ENCODE assay signal across 8 cellular contexts in the genomic region with DNA sequence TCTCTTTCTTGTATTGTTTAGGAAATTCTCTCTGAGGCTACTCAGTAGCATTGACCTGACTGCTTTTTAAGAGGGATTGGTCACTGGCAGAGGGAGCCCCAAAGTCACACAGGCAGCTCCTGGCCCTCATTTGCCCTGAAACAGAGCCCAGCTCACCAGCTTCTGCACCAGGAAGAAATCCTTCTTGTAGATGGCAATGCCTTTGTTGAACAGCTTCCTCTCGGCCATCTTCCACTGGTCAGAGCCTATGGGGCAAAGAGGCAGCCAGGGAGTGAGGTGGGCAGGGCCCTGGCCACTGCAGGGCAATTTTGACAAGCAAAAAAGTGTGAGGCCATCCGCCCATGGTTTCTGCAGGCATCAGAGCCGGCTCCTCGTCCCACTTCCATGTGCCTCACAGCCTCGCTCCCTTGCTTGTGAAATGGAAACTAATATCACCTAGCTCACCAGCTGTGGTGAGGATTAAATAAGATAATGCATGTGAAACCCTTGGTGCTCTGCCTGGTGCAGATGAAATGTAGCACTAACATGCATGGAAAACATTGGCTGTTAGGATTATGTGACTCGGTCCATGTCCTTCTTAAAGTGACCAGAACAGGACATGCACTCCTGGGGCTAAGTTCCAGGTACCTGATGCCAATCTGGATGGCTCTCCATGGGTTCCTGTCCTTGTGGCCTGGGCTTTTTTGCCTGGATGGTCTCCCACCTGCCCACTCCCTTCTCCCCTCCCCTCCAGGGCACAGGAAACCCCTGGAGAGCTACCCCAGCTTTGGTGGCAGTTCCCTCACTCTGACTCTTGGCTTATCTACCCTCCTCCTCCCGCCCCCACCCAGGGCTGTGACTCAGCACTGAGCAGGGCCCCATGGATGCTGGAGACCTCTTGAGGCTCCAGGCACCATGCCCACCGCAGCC. TPM values are rescaled to one million over a fixed set of nuclear protein-coding genes. Genes with fewer than 3 reads are reported as not detected.
DNase-seq lines count a peak whose midpoint lies in the region; ATAC-seq and TF ChIP-seq lines count a peak whose summit lies in the region.

No MANE protein-coding gene starts in this region.

- TF ChIP-seq CTCF in BE2C (IDR thresholded peaks at IDR 0.05; ENCODE audit: low read depth, low read length) (no peak), colonic mucosa (IDR thresholded peaks at IDR 0.05) (no peak), ovary (IDR thresholded peaks at IDR 0.05) (no peak)

- ATAC-seq in HG02678 (IDR thresholded peaks at IDR 0.05; ENCODE audit: unreplicated experiment) (no peak), GM21576 (IDR thresholded peaks at IDR 0.05; ENCODE audit: unreplicated experiment) (no peak), GM18498 (IDR thresholded peaks at IDR 0.05; ENCODE audit: unreplicated experiment) (no peak)

- H3K4me3 ChIP-seq in BE2C (ENCODE audit: low read depth, low read length), result no peak overlapping the region
- no peak overlapping the region for H3K4me3 ChIP-seq in colonic mucosa
- no peak overlapping the region for H3K4me3 ChIP-seq in ovary

- no peaks in the 10 kb centered on the region for H3K9me3 ChIP-seq in BE2C
- H3K9me3 ChIP-seq in colonic mucosa, result no peaks in the 10 kb centered on the region
- no peaks in the 10 kb centered on the region for H3K9me3 ChIP-seq in ovary

- H3K36me3 ChIP-seq in BE2C, result peaks cover 93% of the 10 kb centered on the region
- H3K36me3 ChIP-seq in colonic mucosa, result peaks cover 45% of the 10 kb centered on the region
- H3K36me3 ChIP-seq in ovary, result no peaks in the 10 kb centered on the region

- intact Hi-C loops in colonic mucosa (cut with DNase I) (no loop called here), ovary (cut with DNase I) (loop anchor here in 2 of 4 donors (5.0 kb wide), 2 partner anchors 92 to 97 kb away; no protein-coding TSS in a partner anchor)

- peak; percentile 38 for DNase-seq in BE2C
- DNase-seq in LHCN-M2 (ENCODE audit: low read depth), result peak; percentile 46
- DNase-seq in colonic mucosa, result no peak
- DNase-seq in ovary, result peak in 3 of 5 donors; percentile 40 to 51 (median 42)
- no peak for DNase-seq in NCI-H1417 (lab: John Stamatoyannopoulos, UW)

- H3K9ac ChIP-seq in colonic mucosa (ENCODE audit: low read depth in 2 of 2, low read length in 2 of 2), result peak overlapping the region; percentile 12 to 13

- H3K27ac ChIP-seq in colonic mucosa (peak overlapping the region; percentile 38), ovary (peak overlapping the region in 1 of 2 donors; percentile 66)

- 70 to 79% (median 71%) methylated on average over 8 of the region's 8 CpGs for WGBS in ovary, 3 donors

- H3K27me3 ChIP-seq in BE2C, result no peaks in the 10 kb centered on the region
- no peaks in the 10 kb centered on the region for H3K27me3 ChIP-seq in colonic mucosa
- no peaks in the 10 kb centered on the region for H3K27me3 ChIP-seq in ovary

- no peak for TF ChIP-seq EP300 in ovary (IDR thresholded peaks at IDR 0.05)

- peaks cover 19% of the 10 kb centered on the region for H3K4me1 ChIP-seq in BE2C
- H3K4me1 ChIP-seq in colonic mucosa, result peaks cover 8% of the 10 kb centered on the region
- H3K4me1 ChIP-seq in ovary (ENCODE audit: insufficient read depth), result peaks cover 10% of the 10 kb centered on the region

- no peak for TF ChIP-seq POLR2A in ovary (IDR thresholded peaks at IDR 0.05)

RNA-seq across cellular contexts. Expression of a gene that starts 11.2 kb away (rescaled TPM):
- 93.5 TPM for polyA plus RNA-seq in BE2C (2012; ENCODE audit: insufficient read depth, insufficient read length, low read depth)
- 19.2 and 22.0 TPM in 2 replicates for total RNA-seq in LHCN-M2 (2014; rRNA removed)
- polyA plus RNA-seq in LHCN-M2 (2012), result 64.2 TPM
- total RNA-seq in colonic mucosa, result 10 to 100 TPM; 13.4 to 28.3 TPM
- total RNA-seq in ovary, result 100 to 1,000 TPM in 1 of 7 donors, 10 to 100 TPM in 6; 22.3 to 114 (median 87.3) TPM
- 10 to 100 TPM; 43.7 to 84.2 TPM for polyA plus RNA-seq in ovary

Comparison
In these comparisons a context has a peak if more than half of its experiments do, and no peak if none do; other contexts are left out.
1. DNase-seq: peak in BE2C (single experiment), LHCN-M2 (single experiment) and ovary (3 of 5); none in colonic mucosa (single experiment) and NCI-H1417 (0 of 3).